In genomic region chr5:116068028-116068632, GRCh38 we compare ENCODE assay signal across 8 cellular contexts. TPM values are rescaled to one million over a fixed set of nuclear protein-coding genes. Genes with fewer than 3 reads are reported as not detected.
DNase-seq lines count a peak whose midpoint lies in the region; ATAC-seq and TF ChIP-seq lines count a peak whose summit lies in the region.

No MANE protein-coding gene starts in this region.

- TF ChIP-seq CTCF in endothelial cell (IDR thresholded peaks at IDR 0.05; ENCODE audit: unreplicated experiment) (peak; percentile 94), nephron progenitor cell (IDR thresholded peaks at IDR 0.05) (peak; percentile 89)

- H3K36me3 ChIP-seq in SJCRH30 = no peaks in the 10 kb centered on the region

- H3K4me3 Mint-ChIP-seq in endothelial cell (ENCODE audit: unreplicated experiment) = no peak overlapping the region
- H3K4me3 Mint-ChIP-seq in nephron progenitor cell = no peak overlapping the region
- no peak overlapping the region for H3K4me3 Mint-ChIP-seq in activated T-helper 2 cell treated with anti-CD3 and anti-CD28 coated beads, Interferon-gamma antibody, Interleukin-2, Interleukin-4, amounts not matched to agents 10 μg/mL and 5 μg/mL and 100 μg/mL, durations not matched to agents 14 hours and 24 hours and 36 hours (ENCODE audit: low read depth)

- H3K4me1 Mint-ChIP-seq in endothelial cell (ENCODE audit: unreplicated experiment) (peaks cover 8% of the 10 kb centered on the region), nephron progenitor cell (no peaks in the 10 kb centered on the region)
- H3K4me1 Mint-ChIP-seq in activated T-helper 2 cell treated with anti-CD3 and anti-CD28 coated beads, Interferon-gamma antibody, Interleukin-2, Interleukin-4, amounts not matched to agents 10 μg/mL and 5 μg/mL and 100 μg/mL, durations not matched to agents 14 hours and 24 hours and 36 hours (ENCODE audit: low read depth) = no peaks in the 10 kb centered on the region

- no peaks in the 10 kb centered on the region; the same call in 1 of the 2 replicates for H3K4me1 ChIP-seq in SJCRH30

- H3K27me3 Mint-ChIP-seq in endothelial cell (ENCODE audit: unreplicated experiment) (no peaks in the 10 kb centered on the region), nephron progenitor cell (ENCODE audit: low read depth, poor library complexity) (peaks cover 3% of the 10 kb centered on the region)
- H3K27me3 Mint-ChIP-seq in activated T-helper 2 cell treated with anti-CD3 and anti-CD28 coated beads, Interferon-gamma antibody, Interleukin-2, Interleukin-4, amounts not matched to agents 10 μg/mL and 5 μg/mL and 100 μg/mL, durations not matched to agents 14 hours and 24 hours and 36 hours (ENCODE audit: low read depth) = peaks cover 55% of the 10 kb centered on the region

- H3K9me3 ChIP-seq in SJCRH30 (replicated peaks) = no peaks in the 10 kb centered on the region

- DNase-seq in AG20443 (ENCODE audit: low spot score) (peak; percentile 41), GM03348 (ENCODE audit: low spot score) (peak; percentile 57), SJCRH30 (peak; percentile 33 to 79), endothelial cell (ENCODE audit: low spot score) (peak; percentile 20), nephron progenitor cell (peak; percentile 22)
- no peak for DNase-seq in activated T-helper 2 cell treated with anti-CD3 and anti-CD28 coated beads, Interferon-gamma antibody, Interleukin-2, Interleukin-4, amounts not matched to agents 10 μg/mL and 5 μg/mL and 100 μg/mL, durations not matched to agents 14 hours and 24 hours and 36 hours (ENCODE audit: low spot score)

- no peak overlapping the region for H3K27ac ChIP-seq in SJCRH30

- H3K27ac Mint-ChIP-seq in endothelial cell (ENCODE audit: unreplicated experiment) (no peak overlapping the region), nephron progenitor cell (no peak overlapping the region)
- no peak overlapping the region for H3K27ac Mint-ChIP-seq in activated T-helper 2 cell treated with anti-CD3 and anti-CD28 coated beads, Interferon-gamma antibody, Interleukin-2, Interleukin-4, amounts not matched to agents 10 μg/mL and 5 μg/mL and 100 μg/mL, durations not matched to agents 14 hours and 24 hours and 36 hours

- H3K9me3 Mint-ChIP-seq in endothelial cell (ENCODE audit: unreplicated experiment) (no peaks in the 10 kb centered on the region), nephron progenitor cell (no peaks in the 10 kb centered on the region)
- H3K9me3 Mint-ChIP-seq in activated T-helper 2 cell treated with anti-CD3 and anti-CD28 coated beads, Interferon-gamma antibody, Interleukin-2, Interleukin-4, amounts not matched to agents 10 μg/mL and 5 μg/mL and 100 μg/mL, durations not matched to agents 14 hours and 24 hours and 36 hours = no peaks in the 10 kb centered on the region

- H3K27me3 ChIP-seq in SJCRH30 = no peaks in the 10 kb centered on the region

- no peaks in the 10 kb centered on the region for H3K36me3 Mint-ChIP-seq in endothelial cell (ENCODE audit: low read depth, unreplicated experiment)
- H3K36me3 Mint-ChIP-seq in nephron progenitor cell (ENCODE audit: low read depth) = no peaks in the 10 kb centered on the region
- no peaks in the 10 kb centered on the region for H3K36me3 Mint-ChIP-seq in activated T-helper 2 cell treated with anti-CD3 and anti-CD28 coated beads, Interferon-gamma antibody, Interleukin-2, Interleukin-4, amounts not matched to agents 10 μg/mL and 5 μg/mL and 100 μg/mL, durations not matched to agents 14 hours and 24 hours and 36 hours (ENCODE audit: low read depth)

- ATAC-seq in HG03469 (IDR thresholded peaks at IDR 0.05; ENCODE audit: unreplicated experiment) (peak; percentile 54), GM21737 (IDR thresholded peaks at IDR 0.05; ENCODE audit: unreplicated experiment) (no peak)

- H3K4me3 ChIP-seq in SJCRH30 = no peak overlapping the region

- intact Hi-C loops in activated T-helper 2 cell treated with anti-CD3 and anti-CD28 coated beads, Interferon-gamma antibody, Interleukin-2, Interleukin-4, amounts not matched to agents 10 μg/mL and 5 μg/mL and 100 μg/mL, durations not matched to agents 14 hours and 24 hours and 36 hours (cut with micrococcal nuclease) = loop anchor here (1.0 to 10.0 kb wide), 3 partner anchors 226 to 763 kb away; partner anchors contain the start of genes AP3S1 and ATG12

RNA-seq across cellular contexts. Expression of gene COMMD10, which starts 16.7 kb away (rescaled TPM):
- total RNA-seq in SJCRH30 (2014; rRNA removed; shearing (Covaris generic)) = 56.2 and 56.8 TPM in 2 replicates
- total RNA-seq in endothelial cell (ENCODE audit: unreplicated experiment) = 27.8 TPM
- 23.6 and 26.1 TPM in 2 replicates for total RNA-seq in activated T-helper 2 cell treated with anti-CD3 and anti-CD28 coated beads, Interferon-gamma antibody, Interleukin-2, Interleukin-4, amounts not matched to agents 10 μg/mL and 5 μg/mL and 100 μg/mL, durations not matched to agents 14 hours and 24 hours and 36 hours

RNA-seq across cellular contexts. Expression of gene ARL14EPL, which starts 35.9 kb away (rescaled TPM):
- total RNA-seq in SJCRH30 (2014; rRNA removed; shearing (Covaris generic)) = 0.06 and 0.66 TPM in 2 replicates
- total RNA-seq in endothelial cell (ENCODE audit: unreplicated experiment) = not detected
- not detected in 2 replicates for total RNA-seq in activated T-helper 2 cell treated with anti-CD3 and anti-CD28 coated beads, Interferon-gamma antibody, Interleukin-2, Interleukin-4, amounts not matched to agents 10 μg/mL and 5 μg/mL and 100 μg/mL, durations not matched to agents 14 hours and 24 hours and 36 hours
